1 cellular context compared by ENCODE assay signal in the genomic region with DNA sequence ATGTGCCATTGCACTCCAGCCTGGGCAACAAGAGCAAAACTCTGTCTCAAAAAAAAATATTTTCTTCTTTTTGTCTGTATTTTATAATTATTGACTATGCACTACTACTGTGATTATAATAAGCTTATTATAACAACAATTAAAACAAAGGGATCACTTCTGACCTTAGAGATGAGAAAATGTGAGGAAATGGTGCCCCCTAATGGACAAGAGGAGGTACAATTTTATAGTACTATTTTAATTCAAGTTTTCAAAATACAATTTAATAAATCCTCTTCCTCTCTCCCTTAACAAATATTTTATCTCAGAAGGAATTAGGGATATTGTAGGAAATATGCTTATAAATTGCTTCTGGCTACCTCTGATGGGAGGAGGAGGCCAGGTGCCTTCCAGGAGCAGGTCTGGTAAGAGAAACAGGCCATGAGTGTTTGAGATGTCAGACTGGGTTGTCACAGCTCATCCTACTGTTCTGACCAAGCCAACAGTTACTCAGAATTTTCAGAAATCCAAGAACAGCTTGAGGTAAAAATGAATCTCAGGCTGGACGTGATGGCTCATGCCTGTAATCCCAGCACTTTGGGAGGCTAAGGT.
TF ChIP-seq lines count a peak whose summit lies in the region.

No MANE protein-coding gene starts in this region.

TF ChIP-seq in H1, 55 proteins besides CTCF, POLR2A, EP300 and RAD21:
- TF ChIP-seq, protein P1, sequence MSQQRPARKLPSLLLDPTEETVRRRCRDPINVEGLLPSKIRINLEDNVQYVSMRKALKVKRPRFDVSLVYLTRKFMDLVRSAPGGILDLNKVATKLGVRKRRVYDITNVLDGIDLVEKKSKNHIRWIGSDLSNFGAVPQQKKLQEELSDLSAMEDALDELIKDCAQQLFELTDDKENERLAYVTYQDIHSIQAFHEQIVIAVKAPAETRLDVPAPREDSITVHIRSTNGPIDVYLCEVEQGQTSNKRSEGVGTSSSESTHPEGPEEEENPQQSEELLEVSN (IDR thresholded peaks at IDR 0.05): no peak
- TF ChIP-seq POLR2AphosphoS5 (IDR thresholded peaks at IDR 0.05; ENCODE audit: low read depth, low read length) (no peak), SP1 (IDR thresholded peaks at IDR 0.05; ENCODE audit: low read depth, low read length) (no peak), HDAC6 (IDR thresholded peaks at IDR 0.05; ENCODE audit: low read depth, low read length) (no peak), ZNF274 (IDR thresholded peaks at IDR 0.05; ENCODE audit: borderline replicate concordance, extremely low read depth, low read length) (no peak), SIN3A (conservative IDR thresholded peaks at IDR 0.05 in 1 of 2, IDR thresholded peaks at IDR 0.05 in 1 of 2; ENCODE audit: low read depth in 1 of 2, low read length in 2 of 2) (no peak), HDAC2 (IDR thresholded peaks at IDR 0.05; ENCODE audit: borderline replicate concordance in 1 of 2, low read depth in 2 of 2, low read length in 2 of 2) (no peak), KDM1A (IDR thresholded peaks at IDR 0.05; ENCODE audit: borderline replicate concordance, low read length) (no peak), RBBP5 (IDR thresholded peaks at IDR 0.05; ENCODE audit: borderline replicate concordance, low read depth, low read length) (no peak), ASH2L (IDR thresholded peaks at IDR 0.05; ENCODE audit: low read length) (no peak), JUND (IDR thresholded peaks at IDR 0.05; ENCODE audit: low read length) (no peak), TCF12 (IDR thresholded peaks at IDR 0.05; ENCODE audit: low read depth, low read length) (no peak), CEBPB (IDR thresholded peaks at IDR 0.05; ENCODE audit: low read depth, low read length) (no peak), POU5F1 (IDR thresholded peaks at IDR 0.05; ENCODE audit: low read depth, low read length) (no peak), TEAD4 (IDR thresholded peaks at IDR 0.05; ENCODE audit: low read depth, low read length) (no peak), FOSL1 (IDR thresholded peaks at IDR 0.05; ENCODE audit: insufficient read depth, low read depth, low read length) (no peak)
- TF ChIP-seq, protein P2, sequence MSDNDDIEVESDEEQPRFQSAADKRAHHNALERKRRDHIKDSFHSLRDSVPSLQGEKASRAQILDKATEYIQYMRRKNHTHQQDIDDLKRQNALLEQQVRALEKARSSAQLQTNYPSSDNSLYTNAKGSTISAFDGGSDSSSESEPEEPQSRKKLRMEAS (IDR thresholded peaks at IDR 0.05): no peak
TF ChIP-seq in H1: peak in this region for 0.
